In the genomic region with DNA sequence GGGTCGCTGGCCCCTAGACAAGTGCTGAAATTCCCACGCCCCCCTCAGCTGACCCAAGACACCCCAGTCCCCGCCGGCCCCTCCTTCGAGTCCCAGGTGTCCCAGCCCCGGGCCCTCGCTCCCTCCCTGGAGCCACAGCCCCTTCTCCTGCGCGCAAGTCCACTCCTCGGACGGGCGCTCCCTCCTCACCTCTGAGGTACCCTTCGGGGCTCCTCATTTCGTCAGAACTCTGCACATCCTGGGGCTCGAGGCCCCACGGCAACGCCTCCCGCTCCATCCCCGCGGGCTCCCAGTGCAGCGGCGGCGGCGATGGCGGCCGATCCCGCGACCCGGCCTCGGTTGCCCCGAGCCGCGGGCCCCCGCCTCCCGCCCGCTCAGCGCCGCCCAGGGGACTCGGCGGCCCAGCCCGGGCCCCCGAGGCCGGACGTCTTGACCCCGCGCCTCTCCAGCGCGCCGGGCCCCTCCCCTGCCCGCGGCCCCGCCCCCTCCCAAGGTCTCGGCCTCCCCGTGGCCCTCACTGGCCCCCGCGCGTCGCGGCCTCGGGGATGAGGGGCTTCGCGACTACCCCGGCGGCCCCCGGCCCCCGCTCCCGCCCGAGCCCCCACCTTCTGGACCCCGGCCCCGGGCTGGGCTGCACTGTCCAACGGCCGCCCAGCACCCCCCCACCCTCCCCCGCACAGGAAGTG, we compare ENCODE assay signal across 8 cellular contexts. TPM values are rescaled to one million over a fixed set of nuclear protein-coding genes. Genes with fewer than 3 reads are reported as not detected.
DNase-seq lines count a peak whose midpoint lies in the region; ATAC-seq and TF ChIP-seq lines count a peak whose summit lies in the region.

A gene (minus strand): TSS at position 430 of the 686 bp plus-strand sequence. CDS start 153 bp downstream, at position 277.

- peak within 1 kb of the TSS; percentile 88 for H3K27ac Mint-ChIP-seq in MCF 10A (ENCODE audit: low read depth, unreplicated experiment)

- POLR2A ChIA-PET in RWPE1 (lab: Yijun Ruan, JAX; ENCODE audit: low non-redundant PET) (interaction anchor here (0.5 to 1.2 kb wide), 5 partner anchors 9 to 97 kb away, joined by 3 to 9 read pairs (median 4); a partner anchor contains a TSS), MCF 10A (lab: Yijun Ruan, JAX) (interaction anchor here (0.6 to 4.1 kb wide), 17 partner anchors 9 to 451 kb away, joined by 3 to 38 read pairs (median 6); a partner anchor contains a TSS)

- in situ Hi-C loops in gastrocnemius medialis (cut with MboI; ENCODE audit: low sequenced_read_pairs in 4 of 4) = loop anchor here in 2 of 4 donors (10.0 kb wide), 1 partner anchor 91 kb away; a partner anchor contains a TSS

- intact Hi-C loops in MCF 10A (cut with micrococcal nuclease) = loop anchor here (1.0 to 5.0 kb wide), 6 partner anchors 35 to 94 kb away; a partner anchor contains a TSS
- intact Hi-C loops in gastrocnemius medialis (cut with DNase I; ENCODE audit: low total_unique reads) = loop anchor here (2.0 to 10.0 kb wide), 5 partner anchors 33 to 711 kb away; a partner anchor contains a TSS

- H3K4me1 Mint-ChIP-seq in MCF 10A (ENCODE audit: insufficient read depth, unreplicated experiment) = peaks cover 23% of the 10 kb centered on the region

- CTCF ChIA-PET in RWPE1 (lab: Yijun Ruan, JAX) = interaction anchor here (0.6 to 0.7 kb wide), 3 partner anchors 9 to 132 kb away, joined by 3 to 4 read pairs (median 4); a partner anchor contains a TSS
- CTCF ChIA-PET in MCF 10A (lab: Yijun Ruan, JAX) = no interaction called here

- peak; percentile 53 for DNase-seq in stimulated activated CD4-positive, alpha-beta T cell treated with anti-CD3 and anti-CD28 coated beads, Interleukin-15, amount 100 ng/mL, for 24 hours
- no peak for DNase-seq in stimulated activated CD4-positive, alpha-beta T cell treated with anti-CD3 and anti-CD28 coated beads, Interleukin-4, amount 100 ng/mL, for 1 hour
- DNase-seq in RWPE1 (ENCODE audit: low spot score) = no peak
- no peak for DNase-seq in MCF 10A (ENCODE audit: unreplicated experiment)
- peak; percentile 88 for DNase-seq in iPS-NIHi11 (ENCODE audit: low spot score)
- DNase-seq in gastrocnemius medialis = peak; percentile 35
- DNase-seq in NCI-H524 (lab: John Stamatoyannopoulos, UW) = no peak

- no peaks in the 10 kb centered on the region for H3K9me3 ChIP-seq in gastrocnemius medialis

- H3K9me3 Mint-ChIP-seq in MCF 10A (ENCODE audit: unreplicated experiment) = no peaks in the 10 kb centered on the region

- peak within 1 kb of the TSS; percentile 81 for H3K4me3 Mint-ChIP-seq in MCF 10A (ENCODE audit: unreplicated experiment)

- H3K27me3 ChIP-seq in gastrocnemius medialis = no peaks in the 10 kb centered on the region

- peaks cover 0 to 10% of the 10 kb centered on the region in 2 donors for H3K36me3 ChIP-seq in gastrocnemius medialis

- ATAC-seq in HG02943 (IDR thresholded peaks at IDR 0.05; ENCODE audit: low read depth, unreplicated experiment) (peak; percentile 17), gastrocnemius medialis (peak; percentile 37 to 40)

- H3K36me3 Mint-ChIP-seq in MCF 10A (ENCODE audit: insufficient read depth, unreplicated experiment) = peaks cover 18% of the 10 kb centered on the region

- peaks cover 19 to 36% of the 10 kb centered on the region in 2 donors for H3K4me1 ChIP-seq in gastrocnemius medialis

- BruUV-seq in MCF 10A (replicated peaks; lab: Mats Ljungman, UMichigan) = no TSS peak

- H3K27me3 Mint-ChIP-seq in MCF 10A (ENCODE audit: insufficient read depth, unreplicated experiment) = no peaks in the 10 kb centered on the region

- peak within 1 kb of the TSS; percentile 66 to 91 (median 86) for H3K4me3 ChIP-seq in gastrocnemius medialis

- peak within 1 kb of the TSS; percentile 97 for H3K27ac ChIP-seq in RWPE1
- H3K27ac ChIP-seq in gastrocnemius medialis = peak within 1 kb of the TSS; percentile 96 to 100 (median 97)

- TF ChIP-seq CTCF in RWPE1 (conservative IDR thresholded peaks at IDR 0.05; ENCODE audit: low read depth) (no peak), MCF 10A (IDR thresholded peaks at IDR 0.05; ENCODE audit: unreplicated experiment) (no peak), gastrocnemius medialis (IDR thresholded peaks at IDR 0.05 in 4 of 5, conservative IDR thresholded peaks at IDR 0.05 in 1 of 5) (no peak)

- TF ChIP-seq POLR2A in gastrocnemius medialis (IDR thresholded peaks at IDR 0.05) = no peak

RNA-seq across cellular contexts. Expression of the gene that starts here (rescaled TPM):
- total RNA-seq in MCF 10A (2022) = 38.6 and 39.3 TPM in 2 replicates
- 100 to 1,000 TPM in 1 of 4 donors, 10 to 100 TPM in 3; 39.8 to 118 (median 69.8) TPM for total RNA-seq in gastrocnemius medialis

Comparison
In these comparisons a context has a peak if more than half of its experiments do, and no peak if none do; other contexts are left out.
1. DNase-seq: peak in stimulated activated CD4-positive, alpha-beta T cell treated with anti-CD3 and anti-CD28 coated beads, Interleukin-15, amount 100 ng/mL, for 24 hours (single experiment), iPS-NIHi11 (single experiment) and gastrocnemius medialis (2 of 2); none in stimulated activated CD4-positive, alpha-beta T cell treated with anti-CD3 and anti-CD28 coated beads, Interleukin-4, amount 100 ng/mL, for 1 hour (single experiment), RWPE1 (single experiment), MCF 10A (single experiment) and NCI-H524 (0 of 2).